In the genomic region with DNA sequence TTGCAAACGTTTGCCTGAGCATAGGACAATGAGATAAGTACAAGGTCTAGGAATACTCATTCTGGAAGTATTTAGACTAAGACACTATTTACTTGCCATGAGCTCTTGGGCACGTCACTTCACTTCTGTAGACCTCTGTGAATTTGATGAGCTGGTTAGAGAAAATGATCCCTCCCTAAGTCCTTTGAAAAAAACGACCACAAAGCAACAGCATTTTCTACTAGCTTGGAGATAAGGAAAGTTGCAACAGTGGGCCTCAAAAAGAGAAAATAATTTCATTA, we compare ENCODE assay signal across 10 cellular contexts. TPM values are rescaled to one million over a fixed set of nuclear protein-coding genes. Genes with fewer than 3 reads are reported as not detected.
DNase-seq lines count a peak whose midpoint lies in the region; ATAC-seq, FAIRE-seq and TF ChIP-seq lines count a peak whose summit lies in the region.
"Had no signal": no experiment of that assay in that cellular context is flagged by ENCODE, and none has a peak within 500 bp of the region (broad histone marks: within the 10 kb centered on the region; RNA-seq: fewer than 3 reads in every experiment).

No MANE protein-coding gene starts in this region.

- H2AFZ ChIP-seq in parathyroid adenoma: no peak overlapping the region

- peak overlapping the region; percentile 89 for H3K4me3 Mint-ChIP-seq in Caco-2 (ENCODE audit: unreplicated experiment)
- no peak overlapping the region for H3K4me3 Mint-ChIP-seq in activated CD4-positive, alpha-beta T cell treated with anti-CD3 and anti-CD28 coated beads for 36 hours
- H3K4me3 Mint-ChIP-seq: activated B cell treated with CpG ODN at 0.5 μM for 24 hours had no signal

- H3K4me2 ChIP-seq in parathyroid adenoma (ENCODE audit: low read length): peak overlapping the region; percentile 78

- no TSS peak for BruUV-seq in Caco-2 (replicated peaks; lab: Mats Ljungman, UMichigan)

- no peaks in the 10 kb centered on the region for H3K79me2 ChIP-seq in parathyroid adenoma

- POLR2A ChIA-PET in Caco-2 (lab: Charles Lee): no interaction called here
- POLR2A ChIA-PET in activated CD4-positive, alpha-beta T cell treated with anti-CD3 and anti-CD28 coated beads for 36 hours (lab: Charles Lee): no interaction called here

- H3K27ac Mint-ChIP-seq in Caco-2 (ENCODE audit: unreplicated experiment): no peak overlapping the region
- H3K27ac Mint-ChIP-seq in activated CD4-positive, alpha-beta T cell treated with anti-CD3 and anti-CD28 coated beads for 36 hours: no peak overlapping the region
- H3K27ac Mint-ChIP-seq: activated B cell treated with CpG ODN at 0.5 μM for 24 hours had no signal

- no peak for ATAC-seq in HG03439 (IDR thresholded peaks at IDR 0.05; ENCODE audit: unreplicated experiment)
- no peak for ATAC-seq in activated CD4-positive, alpha-beta T cell treated with anti-CD3 and anti-CD28 coated beads for 36 hours

- TF ChIP-seq CTCF in Caco-2 (IDR thresholded peaks at IDR 0.05; ENCODE audit: insufficient read depth in 1 of 2, low read depth in 1 of 2, low read length in 1 of 2, severe bottlenecking in 1 of 2, unreplicated experiment in 1 of 2) (no peak), foreskin fibroblast (IDR thresholded peaks at IDR 0.05; ENCODE audit: low read depth, low read length) (no peak), parathyroid adenoma (IDR thresholded peaks at IDR 0.05) (no peak)

- H3K27ac ChIP-seq in SJSA1 (no peak overlapping the region), parathyroid adenoma (no peak overlapping the region)

- no peaks in the 10 kb centered on the region for H3K4me1 Mint-ChIP-seq in Caco-2 (ENCODE audit: low read depth, unreplicated experiment)
- peaks cover 5% of the 10 kb centered on the region for H3K4me1 Mint-ChIP-seq in activated CD4-positive, alpha-beta T cell treated with anti-CD3 and anti-CD28 coated beads for 36 hours

- H3K9me3 Mint-ChIP-seq in Caco-2 (ENCODE audit: unreplicated experiment): no peaks in the 10 kb centered on the region
- peaks cover 6% of the 10 kb centered on the region for H3K9me3 Mint-ChIP-seq in activated CD4-positive, alpha-beta T cell treated with anti-CD3 and anti-CD28 coated beads for 36 hours (ENCODE audit: low read depth)
- H3K9me3 Mint-ChIP-seq: activated B cell treated with CpG ODN at 0.5 μM for 24 hours had no signal

- H3K36me3 Mint-ChIP-seq in Caco-2 (ENCODE audit: insufficient read depth, unreplicated experiment): no peaks in the 10 kb centered on the region
- H3K36me3 Mint-ChIP-seq in activated CD4-positive, alpha-beta T cell treated with anti-CD3 and anti-CD28 coated beads for 36 hours (ENCODE audit: low read depth): no peaks in the 10 kb centered on the region

- CTCF ChIA-PET in Caco-2 (lab: Charles Lee): interaction anchor here (1.5 kb wide), 1 partner anchor 57 kb away, joined by 3 read pairs; no protein-coding TSS in a partner anchor
- CTCF ChIA-PET in activated CD4-positive, alpha-beta T cell treated with anti-CD3 and anti-CD28 coated beads for 36 hours (lab: Charles Lee): interaction anchor here (0.9 kb wide), 1 partner anchor 12 kb away, joined by 3 read pairs; no protein-coding TSS in a partner anchor

- no peak for FAIRE-seq in GM19239 (lab: Jason Lieb, UNC)
- FAIRE-seq: endometrium had no signal

- peak overlapping the region; percentile 49 for H3K4me3 ChIP-seq in Caco-2 (ENCODE audit: low read depth, low read length)
- H3K4me3 ChIP-seq in SJSA1: peak overlapping the region; percentile 43
- H3K4me3 ChIP-seq in foreskin fibroblast (ENCODE audit: low read depth in 1 of 2, low read length in 2 of 2): peak overlapping the region; percentile 76 to 80
- peak overlapping the region; percentile 63 for H3K4me3 ChIP-seq in parathyroid adenoma (ENCODE audit: low read depth, low read length)

- no peaks in the 10 kb centered on the region for H3K9me3 ChIP-seq in Caco-2
- H3K9me3 ChIP-seq in SJSA1 (replicated peaks): no peaks in the 10 kb centered on the region
- H3K9me3 ChIP-seq in parathyroid adenoma (ENCODE audit: control insufficient read depth, low read length): no peaks in the 10 kb centered on the region

- intact Hi-C loops in Caco-2 (cut with micrococcal nuclease; ENCODE audit: unreplicated experiment): loop anchor here (1.0 to 5.0 kb wide), 3 partner anchors 38 to 54 kb away; no protein-coding TSS in a partner anchor
- intact Hi-C loops in activated CD4-positive, alpha-beta T cell treated with anti-CD3 and anti-CD28 coated beads for 36 hours (cut with DNase I, micrococcal nuclease): no loop called here

- DNase-seq in Caco-2: no peak
- DNase-seq in SJSA1 (ENCODE audit: low read depth in 1 of 2, low spot score in 2 of 2): no peak
- no peak for DNase-seq in foreskin fibroblast
- no peak for DNase-seq in GM19239 (ENCODE audit: insufficient read length, low spot score)
- DNase-seq in NCI-H748 (lab: John Stamatoyannopoulos, UW; ENCODE audit: unreplicated experiment): no peak
- no peak for DNase-seq in activated CD4-positive, alpha-beta T cell treated with anti-CD3 and anti-CD28 coated beads for 36 hours
- DNase-seq: activated B cell treated with CpG ODN at 0.5 μM for 24 hours had no signal

- H3K27me3 Mint-ChIP-seq in Caco-2 (ENCODE audit: insufficient read depth, unreplicated experiment): no peaks in the 10 kb centered on the region
- peaks cover 21% of the 10 kb centered on the region for H3K27me3 Mint-ChIP-seq in activated CD4-positive, alpha-beta T cell treated with anti-CD3 and anti-CD28 coated beads for 36 hours

- no peaks in the 10 kb centered on the region for H3K36me3 ChIP-seq in Caco-2 (ENCODE audit: control insufficient read depth, insufficient read depth, low read length)
- no peaks in the 10 kb centered on the region for H3K36me3 ChIP-seq in SJSA1
- H3K36me3 ChIP-seq in parathyroid adenoma (ENCODE audit: control insufficient read depth, insufficient read depth, low read length): no peaks in the 10 kb centered on the region

- H3K27me3 ChIP-seq in Caco-2 (replicated peaks; ENCODE audit: control insufficient read depth, insufficient read depth, low read length): no peaks in the 10 kb centered on the region
- H3K27me3 ChIP-seq in SJSA1 (replicated peaks): no peaks in the 10 kb centered on the region
- no peaks in the 10 kb centered on the region for H3K27me3 ChIP-seq in parathyroid adenoma (ENCODE audit: control insufficient read depth, insufficient read depth, low read length)

- H3K4me1 ChIP-seq in Caco-2: no peaks in the 10 kb centered on the region; the same call in 1 of the 2 replicates
- 0 out of 2 replicates have a peak, but pooled peaks cover 7% of the 10 kb centered on the region for H3K4me1 ChIP-seq in SJSA1 (replicated peaks)
- H3K4me1 ChIP-seq in parathyroid adenoma: no peaks in the 10 kb centered on the region

- no peak overlapping the region for H3K9ac ChIP-seq in parathyroid adenoma

RNA-seq across cellular contexts. Expression of gene LURAP1L, which starts 1.9 kb away (rescaled TPM):
- 0.58 TPM in 1 of 2 replicates, not detected in the other for total RNA-seq in Caco-2 (2022)
- total RNA-seq in SJSA1 (2014; rRNA removed; shearing (Covaris generic)): 0.31 TPM in 1 of 2 replicates, not detected in the other
- not detected for total RNA-seq in activated CD4-positive, alpha-beta T cell treated with anti-CD3 and anti-CD28 coated beads for 36 hours
- total RNA-seq: activated B cell treated with CpG ODN at 0.5 μM for 24 hours had no signal
